Comparison of ENCODE assay signal across 9 cellular contexts in genomic region chr17:67995568-67996191, GRCh38. TPM values are rescaled to one million over a fixed set of nuclear protein-coding genes. Genes with fewer than 3 reads are reported as not detected.
A peak's percentile ranks its signal among the peaks of the same experiment; 100 is the strongest.
DNase-seq lines count a peak whose midpoint lies in the region; ATAC-seq and TF ChIP-seq lines count a peak whose summit lies in the region.
"Had no signal": no experiment of that assay in that cellular context is flagged by ENCODE, and none has a peak within 500 bp of the region (broad histone marks: within the 10 kb centered on the region; RNA-seq: fewer than 3 reads in every experiment).

No MANE protein-coding gene starts in this region.

- no CpG with 5 or more reads among the region's 43 CpGs for WGBS in H9 (ENCODE audit: extremely low coverage, insufficient read length, low lambda C conversion rate)

- peaks cover 14% of the 10 kb centered on the region for H3K23me2 ChIP-seq in H9 (ENCODE audit: insufficient read length, low read depth, low read length, poor library complexity, severe bottlenecking)

- no peak overlapping the region for H2BK5ac ChIP-seq in H9 (ENCODE audit: insufficient read length, low read length)

- H3K27ac ChIP-seq in H9 (ENCODE audit: insufficient read length, low read depth, low read length) (no peak overlapping the region), parathyroid adenoma (peak overlapping the region; percentile 89)

- peak overlapping the region; percentile 19 for H3K14ac ChIP-seq in H9 (ENCODE audit: insufficient read depth, low read length)

- no peak overlapping the region for H3K4ac ChIP-seq in H9 (ENCODE audit: low read depth, low read length)

- H3K27me3 ChIP-seq in H9 (ENCODE audit: insufficient read depth, low read length) (peaks cover 6% of the 10 kb centered on the region; the same call in 1 of the 2 replicates), parathyroid adenoma (ENCODE audit: control insufficient read depth, insufficient read depth, low read length) (no peaks in the 10 kb centered on the region)

- no peak overlapping the region for H4K5ac ChIP-seq in H9 (ENCODE audit: insufficient read length, low read depth, low read length)

- no peaks in the 10 kb centered on the region for H3K36me3 ChIP-seq in parathyroid adenoma (ENCODE audit: control insufficient read depth, insufficient read depth, low read length)

- peak overlapping the region; percentile 17 for H3K18ac ChIP-seq in H9 (ENCODE audit: insufficient read length, low read depth, low read length)

- no peak overlapping the region for H3K23ac ChIP-seq in H9 (ENCODE audit: insufficient read length, low read depth, low read length)

- H3K4me2 ChIP-seq in H9 (ENCODE audit: insufficient read depth, insufficient read length, low read length), result peak overlapping the region; percentile 95
- peak overlapping the region; percentile 96 for H3K4me2 ChIP-seq in parathyroid adenoma (ENCODE audit: low read length)

- no peak for DNase-seq in AG09309 (ENCODE audit: low read depth)
- peak; percentile 63 for DNase-seq in H9
- DNase-seq in activated T-cell treated with anti-CD3 and anti-CD28 coated beads, Interleukin-2, amount 50 U/mL, for 48 hours, result peak; percentile 41 to 55
- peak in 34 of 42 donors; percentile 20 to 67 (median 46) for DNase-seq in head of caudate nucleus
- DNase-seq in NCI-H1694 (lab: John Stamatoyannopoulos, UW), result no peak
- no peak for DNase-seq in SHP77 (lab: John Stamatoyannopoulos, UW)

- H2AK5ac ChIP-seq in H9 (ENCODE audit: insufficient read length, low read length), result no peak overlapping the region

- no peak overlapping the region for H3T11ph ChIP-seq in H9 (ENCODE audit: low read length)

- peak overlapping the region; percentile 78 to 92 for H3K4me3 Mint-ChIP-seq in H9

- ATAC-seq in HG02970 (IDR thresholded peaks at IDR 0.05; ENCODE audit: low FRiP score, unreplicated experiment), result no peak
- ATAC-seq: HCT116 had no signal

- H3K27me3 Mint-ChIP-seq in H9 (ENCODE audit: low read depth), result peaks cover 40% of the 10 kb centered on the region

- no peak overlapping the region for H2BK20ac ChIP-seq in H9 (ENCODE audit: low read depth, low read length, poor library complexity, severe bottlenecking)

- no peak overlapping the region for H2BK120ac ChIP-seq in H9 (ENCODE audit: low read depth, low read length, poor library complexity, severe bottlenecking)

- H3K79me1 ChIP-seq in H9 (ENCODE audit: insufficient read depth, low read depth, low read length, poor library complexity, severe bottlenecking), result no peaks in the 10 kb centered on the region

- H4K20me1 ChIP-seq in H9 (ENCODE audit: control insufficient read depth, insufficient read depth, insufficient read length), result no peaks in the 10 kb centered on the region

- peak overlapping the region; percentile 65 for H2AFZ ChIP-seq in H9 (ENCODE audit: low read length)
- H2AFZ ChIP-seq in parathyroid adenoma, result peak overlapping the region; percentile 93

- intact Hi-C loops in head of caudate nucleus (cut with DNase I), result no loop called here

- no peak overlapping the region; a peak in 2 of 7 replicates for H3K27ac Mint-ChIP-seq in H9

- peaks cover 3 to 6% (median 5%) of the 10 kb centered on the region in 3 experiments; a peak in 3 of 7 replicates for H3K36me3 Mint-ChIP-seq in H9 (ENCODE audit: insufficient read depth in 1 of 3, low read depth in 3 of 3)

- H3K4me1 ChIP-seq in H9 (ENCODE audit: insufficient read depth, low read length) (peaks cover 4% of the 10 kb centered on the region; the same call in 1 of the 2 replicates), parathyroid adenoma (peaks cover 9% of the 10 kb centered on the region)

- H3K4me3 ChIP-seq in AG09309 (ENCODE audit: control insufficient read depth, low read depth, low read length) (peak overlapping the region; percentile 46), parathyroid adenoma (ENCODE audit: low read depth, low read length) (peak overlapping the region; percentile 67)

- no peak overlapping the region for H4K8ac ChIP-seq in H9 (replicated peaks; ENCODE audit: insufficient read length, low read depth, low read length)

- no peak overlapping the region for H2BK15ac ChIP-seq in H9 (ENCODE audit: low read depth, low read length)

- H2BK12ac ChIP-seq in H9 (ENCODE audit: insufficient read length, low read depth, low read length), result no peak overlapping the region

- no peak for TF ChIP-seq CTCF in AG09309 (IDR thresholded peaks at IDR 0.05; ENCODE audit: control insufficient read depth, insufficient read depth, low read depth, low read length, missing control alignments)
- peak; percentile 22; the same call in 1 of the 3 replicates for TF ChIP-seq CTCF in H9 (conservative IDR thresholded peaks at IDR 0.05)
- no peak for TF ChIP-seq CTCF in parathyroid adenoma (IDR thresholded peaks at IDR 0.05)

- H3K9me3 ChIP-seq in H9 (ENCODE audit: control insufficient read depth, low read depth, low read length) (no peaks in the 10 kb centered on the region), parathyroid adenoma (ENCODE audit: control insufficient read depth, low read length) (no peaks in the 10 kb centered on the region)

- peaks cover 28 to 34% of the 10 kb centered on the region in 2 experiments for H3K4me1 Mint-ChIP-seq in H9

- H3K56ac ChIP-seq in H9 (ENCODE audit: insufficient read length, low read depth, low read length), result no peak overlapping the region

- H3K9ac ChIP-seq in H9 (ENCODE audit: extremely low read depth, insufficient read length, low read length) (peak overlapping the region; percentile 38), parathyroid adenoma (peak overlapping the region; percentile 65)

- H4K91ac ChIP-seq in H9 (ENCODE audit: insufficient read length, low read depth, low read length), result no peak overlapping the region

- peaks cover 2% of the 10 kb centered on the region in 2 experiments; a peak in 3 of 5 replicates for H3K9me3 Mint-ChIP-seq in H9

- no peaks in the 10 kb centered on the region for H3K79me2 ChIP-seq in H9 (ENCODE audit: insufficient read depth, low read length)
- H3K79me2 ChIP-seq in parathyroid adenoma, result no peaks in the 10 kb centered on the region

RNA-seq across cellular contexts. Expression of gene C17orf58, which starts 0.6 kb away (rescaled TPM):
- total RNA-seq in H9 (2021), result 11.0 and 12.3 TPM in 2 replicates

RNA-seq across cellular contexts. Expression of gene KPNA2, which starts 39.9 kb away (rescaled TPM):
- total RNA-seq in H9 (2021), result 432 and 437 TPM in 2 replicates

Comparison
In these comparisons a context has a peak if more than half of its experiments do, and no peak if none do; other contexts are left out.
1. DNase-seq: peak in H9 (single experiment), activated T-cell treated with anti-CD3 and anti-CD28 coated beads, Interleukin-2, amount 50 U/mL, for 48 hours (2 of 2) and head of caudate nucleus (34 of 42); none in AG09309 (single experiment), NCI-H1694 (single experiment) and SHP77 (0 of 2).